8 cellular contexts compared by ENCODE assay signal in the genomic region with DNA sequence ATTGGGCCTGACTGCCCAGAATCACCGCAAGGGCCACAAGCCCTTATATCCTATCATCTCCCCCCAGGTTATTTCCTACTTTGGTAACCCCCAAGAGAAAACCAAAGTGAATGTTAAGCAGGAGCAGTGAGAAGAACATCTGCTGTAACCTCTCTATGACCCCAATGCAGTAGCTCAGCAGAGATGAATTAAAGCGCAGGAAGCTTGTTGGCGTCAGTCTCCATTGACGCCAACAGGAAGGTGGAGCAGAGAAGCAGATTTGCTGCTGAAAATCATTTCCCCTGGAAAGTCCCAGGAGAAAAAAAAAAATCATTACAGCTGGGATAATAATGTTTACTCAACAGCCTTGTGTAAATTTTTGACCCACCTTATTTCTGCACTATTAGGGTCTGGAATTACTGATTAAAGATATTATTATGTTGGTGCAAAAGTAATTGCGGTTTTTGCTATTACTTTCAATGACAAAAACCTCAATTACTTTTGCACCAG. TPM values are rescaled to one million over a fixed set of nuclear protein-coding genes. Genes with fewer than 3 reads are reported as not detected.
DNase-seq lines count a peak whose midpoint lies in the region; ATAC-seq and TF ChIP-seq lines count a peak whose summit lies in the region.

No MANE protein-coding gene starts in this region.

- H3K14ac ChIP-seq in neuronal stem cell (ENCODE audit: low read length): no peak overlapping the region

- H3K4me1 ChIP-seq in hepatocyte (ENCODE audit: insufficient read depth): no peaks in the 10 kb centered on the region
- H3K4me1 ChIP-seq in neuronal stem cell (ENCODE audit: control insufficient read depth in 2 of 2, insufficient read depth in 1 of 2, low read depth in 1 of 2, low read length in 2 of 2): no peaks in the 10 kb centered on the region

- no peaks in the 10 kb centered on the region for H4K20me1 ChIP-seq in hepatocyte (ENCODE audit: insufficient read depth, poor library complexity, severe bottlenecking)

- H2BK15ac ChIP-seq in neuronal stem cell (ENCODE audit: low read length): no peak overlapping the region

- H2BK5ac ChIP-seq in neuronal stem cell (ENCODE audit: low read length): no peak overlapping the region

- no peak overlapping the region for H2AK5ac ChIP-seq in neuronal stem cell (ENCODE audit: low read depth, low read length)

- H3K9me3 ChIP-seq in hepatocyte (ENCODE audit: low read depth) (no peaks in the 10 kb centered on the region), neuronal stem cell (replicated peaks in 1 of 2; ENCODE audit: control insufficient read depth in 2 of 2, insufficient read depth in 1 of 2, low read depth in 1 of 2, low read length in 2 of 2) (peaks cover 0 to 10% of the 10 kb centered on the region in 2 donors)

- H3K79me2 ChIP-seq in hepatocyte: no peaks in the 10 kb centered on the region

- H3K18ac ChIP-seq in neuronal stem cell (ENCODE audit: low read length): no peak overlapping the region

- H3K27ac ChIP-seq in hepatocyte (no peak overlapping the region), neuronal stem cell (replicated peaks; ENCODE audit: low read length) (no peak overlapping the region)

- no peak for TF ChIP-seq CTCF in hepatocyte (IDR thresholded peaks at IDR 0.05; ENCODE audit: poor library complexity)

- H3K4me2 ChIP-seq in hepatocyte (no peak overlapping the region), neuronal stem cell (ENCODE audit: insufficient read depth, low read length, poor library complexity, severe bottlenecking) (no peak overlapping the region)

- H2AFZ ChIP-seq in hepatocyte: no peak overlapping the region
- H2AFZ ChIP-seq in neuronal stem cell (ENCODE audit: low read length): no peak overlapping the region

- H4K91ac ChIP-seq in neuronal stem cell (ENCODE audit: low read depth, low read length, poor library complexity): no peak overlapping the region

- no peak overlapping the region for H4K8ac ChIP-seq in neuronal stem cell (ENCODE audit: low read depth, low read length)

- 76% methylated on average over 5 of the region's 5 CpGs for WGBS in hepatocyte (ENCODE audit: low lambda C conversion rate, missing lambda C conversion rate)
- no CpG with 5 or more reads among the region's 5 CpGs for WGBS in neuronal stem cell (ENCODE audit: extremely low coverage in 2 of 2, insufficient read length in 2 of 2, insufficient replicate concordance in 1 of 2), 2 donors

- H3K9ac ChIP-seq in neuronal stem cell (ENCODE audit: low read depth, low read length, poor library complexity): no peak overlapping the region

- no peak overlapping the region for H2BK120ac ChIP-seq in neuronal stem cell (ENCODE audit: low read depth, low read length)

- ATAC-seq in HG02798 (IDR thresholded peaks at IDR 0.05; ENCODE audit: poor library complexity, unreplicated experiment): peak; percentile 69

- no peak overlapping the region for H3K23ac ChIP-seq in neuronal stem cell (ENCODE audit: low read depth, low read length, poor library complexity)

- H3K36me3 ChIP-seq in hepatocyte (replicated peaks; ENCODE audit: insufficient read depth, low read depth): no peaks in the 10 kb centered on the region
- H3K36me3 ChIP-seq in neuronal stem cell (replicated peaks in 1 of 2; ENCODE audit: control insufficient read depth in 2 of 2, insufficient read depth in 2 of 2, low read length in 2 of 2): no peaks in the 10 kb centered on the region

- no peak overlapping the region for H3K4ac ChIP-seq in neuronal stem cell (ENCODE audit: low read length)

- H3K4me3 ChIP-seq in hepatocyte (no peak overlapping the region), neuronal stem cell (ENCODE audit: low read length in 2 of 2) (no peak overlapping the region)

- no peaks in the 10 kb centered on the region for H3K79me1 ChIP-seq in neuronal stem cell (ENCODE audit: low read depth, low read length)

- no peak overlapping the region for H2BK12ac ChIP-seq in neuronal stem cell (ENCODE audit: low read length)

- no peaks in the 10 kb centered on the region for H3K9me2 ChIP-seq in hepatocyte (replicated peaks; ENCODE audit: insufficient read depth)

- DNase-seq in NCI-H1436 (lab: John Stamatoyannopoulos, UW) (peak; percentile 44), NCI-H1436 treated with DMSO at 0.1 percent for 48 hours (lab: John Stamatoyannopoulos, UW) (no peak), T-helper 22 cell (ENCODE audit: low read depth) (peak; percentile 39), medulla oblongata (ENCODE audit: extremely low spot score) (peak; percentile 14), NK-92 (lab: John Stamatoyannopoulos, UW; ENCODE audit: unreplicated experiment) (no peak), hepatocyte (ENCODE audit: low spot score) (no peak), neuronal stem cell (ENCODE audit: low spot score) (no peak)

- H3K27me3 ChIP-seq in hepatocyte (no peaks in the 10 kb centered on the region), neuronal stem cell (ENCODE audit: control insufficient read depth in 3 of 3, insufficient read depth in 3 of 3, low read depth in 1 of 3, low read length in 3 of 3) (no peaks in the 10 kb centered on the region)

RNA-seq across cellular contexts. Expression of a gene that starts 33.2 kb away (rescaled TPM):
- 0.12 and 0.43 TPM in 2 replicates for total RNA-seq in hepatocyte
- 0.87 and 2.2 TPM in 2 replicates for polyA plus RNA-seq in hepatocyte
- 0.33 TPM for polyA plus RNA-seq in neuronal stem cell (2013, experiment 1 of 2)
- polyA plus RNA-seq in neuronal stem cell (2013, experiment 2 of 2): 0.29 TPM

Comparison
In these comparisons a context has a peak if more than half of its experiments do, and no peak if none do; other contexts are left out.
1. DNase-seq: peak in NCI-H1436 (single experiment), T-helper 22 cell (single experiment) and medulla oblongata (single experiment); none in NCI-H1436 treated with DMSO at 0.1 percent for 48 hours (single experiment), NK-92 (single experiment), hepatocyte (single experiment) and neuronal stem cell (single experiment).